ENCODE assay signal across 1 cellular context in genomic region chr15:75201609-75202250, GRCh38.
A peak's percentile ranks its signal among the peaks of the same experiment; 100 is the strongest.
TF ChIP-seq lines count a peak whose summit lies in the region.

TSS of gene C15orf39 (plus strand) at chr15:75201882. CDS start at chr15:75206049, 4,167 bp downstream.

TF ChIP-seq in GM12878, 131 proteins besides CTCF, POLR2A, EP300 and RAD21 (continued from another document):
- TF ChIP-seq MLLT1 (IDR thresholded peaks at IDR 0.05) (no peak), ZSCAN29 (IDR thresholded peaks at IDR 0.05) (peak; percentile 72; the same call in 1 of the 2 replicates), IRF3 (IDR thresholded peaks at IDR 0.05) (no peak), SRF (IDR thresholded peaks at IDR 0.05; ENCODE audit: low read depth in 2 of 2, low read length in 2 of 2) (peak; percentile 9 to 10; a peak in 1 of 4 replicates), ZNF207 (IDR thresholded peaks at IDR 0.05; ENCODE audit: borderline replicate concordance) (peak; percentile 73; the same call in 1 of the 2 replicates), E2F4 (IDR thresholded peaks at IDR 0.05; ENCODE audit: low read depth, low read length) (no peak), SIN3A (IDR thresholded peaks at IDR 0.05; ENCODE audit: low read depth, low read length) (0 out of 2 replicates have a peak, but pooled peaks have one; percentile 47), NR2C1 (IDR thresholded peaks at IDR 0.05) (no peak; the same call in 1 of the 2 replicates), ZBTB33 (IDR thresholded peaks at IDR 0.05) (no peak), ZNF217 (IDR thresholded peaks at IDR 0.05) (peak; percentile 31), SMC3 (IDR thresholded peaks at IDR 0.05; ENCODE audit: borderline replicate concordance, low read length) (peak; percentile 9; the same call in 1 of the 2 replicates), ZNF622 (IDR thresholded peaks at IDR 0.05) (no peak), IKZF1 (conservative IDR thresholded peaks at IDR 0.05) (peak; percentile 79), SMAD5 (IDR thresholded peaks at IDR 0.05; ENCODE audit: low read depth) (peak; percentile 77; the same call in 1 of the 2 replicates), NR2F1 (conservative IDR thresholded peaks at IDR 0.05) (peak; percentile 95), POU2F2 (IDR thresholded peaks at IDR 0.05; ENCODE audit: borderline replicate concordance, low read depth, low read length) (0 out of 3 replicates have a peak, but pooled peaks have one; percentile 26), YY1 (IDR thresholded peaks at IDR 0.05; ENCODE audit: low read depth, low read length) (peak; percentile 55), NR2C2 (IDR thresholded peaks at IDR 0.05; ENCODE audit: borderline replicate concordance, control insufficient read depth, insufficient read length, low read depth) (no peak), ESRRA (IDR thresholded peaks at IDR 0.05; ENCODE audit: low read length) (no peak), ZBED1 (IDR thresholded peaks at IDR 0.05; ENCODE audit: borderline replicate concordance) (0 out of 2 replicates have a peak, but pooled peaks have one; percentile 56), ZNF687 (IDR thresholded peaks at IDR 0.05) (peak; percentile 72), TCF3 (IDR thresholded peaks at IDR 0.05; ENCODE audit: borderline replicate concordance, insufficient read depth, low read depth, low read length) (no peak), PAX5 (IDR thresholded peaks at IDR 0.05; ENCODE audit: borderline replicate concordance, low read depth, low read length) (peak; percentile 94), SMARCA5 (IDR thresholded peaks at IDR 0.05) (peak; percentile 96), ZNF24 (IDR thresholded peaks at IDR 0.05) (0 out of 2 replicates have a peak, but pooled peaks have one; percentile 19), YBX1 (IDR thresholded peaks at IDR 0.05) (no peak), DPF2 (IDR thresholded peaks at IDR 0.05) (peak; percentile 49; the same call in 1 of the 2 replicates), TAF1 (IDR thresholded peaks at IDR 0.05; ENCODE audit: borderline replicate concordance, low read depth, low read length) (peak; percentile 97), RB1 (IDR thresholded peaks at IDR 0.05; ENCODE audit: borderline replicate concordance) (peak; percentile 97; the same call in 1 of the 2 replicates), ZNF592 (IDR thresholded peaks at IDR 0.05) (peak; percentile 80; the same call in 1 of the 2 replicates), POLR2AphosphoS5 (IDR thresholded peaks at IDR 0.05; ENCODE audit: low read length) (peak; percentile 59; the same call in 1 of the 2 replicates), BACH1 (IDR thresholded peaks at IDR 0.05; ENCODE audit: borderline replicate concordance) (peak; percentile 80), NBN (IDR thresholded peaks at IDR 0.05) (no peak), BCL3 (IDR thresholded peaks at IDR 0.05; ENCODE audit: borderline replicate concordance, insufficient read depth, low read depth, low read length, poor library complexity, severe bottlenecking) (peak; percentile 53), NKRF (conservative IDR thresholded peaks at IDR 0.05) (peak; percentile 83), ASH2L (IDR thresholded peaks at IDR 0.05; ENCODE audit: borderline replicate concordance, low read depth) (no peak), CREB1 (IDR thresholded peaks at IDR 0.05; ENCODE audit: low read depth) (no peak), EED (IDR thresholded peaks at IDR 0.05; ENCODE audit: low read depth) (peak; percentile 8; the same call in 1 of the 2 replicates), SUZ12 (IDR thresholded peaks at IDR 0.05; ENCODE audit: unreplicated experiment) (no peak), EGR1 (IDR thresholded peaks at IDR 0.05; ENCODE audit: borderline replicate concordance in 1 of 2, low read depth in 2 of 2, low read length in 2 of 2) (peak in 1 of 2 experiments; percentile 20; a peak in 1 of 3 replicates), BHLHE40 (IDR thresholded peaks at IDR 0.05; ENCODE audit: borderline replicate concordance in 1 of 2, low read depth in 2 of 2, low read length in 1 of 2) (peak in 1 of 2 experiments; percentile 61; a peak in 2 of 4 replicates), RELB (IDR thresholded peaks at IDR 0.05; ENCODE audit: low read depth) (no peak), HDAC6 (IDR thresholded peaks at IDR 0.05; ENCODE audit: unreplicated experiment) (peak; percentile 63), POLR2AphosphoS2 (IDR thresholded peaks at IDR 0.05; ENCODE audit: low read depth, low read length) (peak; percentile 93)
